In genomic region chr1:14160766-14161165, GRCh38 we compare ENCODE assay signal across 20 cellular contexts.
DNase-seq lines count a peak whose midpoint lies in the region; ATAC-seq, FAIRE-seq and TF ChIP-seq lines count a peak whose summit lies in the region.
"Had no signal": no experiment of that assay in that cellular context is flagged by ENCODE, and none has a peak within 500 bp of the region (broad histone marks: within the 10 kb centered on the region; RNA-seq: fewer than 3 reads in every experiment).

No MANE protein-coding gene starts in this region.

- no peak for TF ChIP-seq POLR2A in heart left ventricle (IDR thresholded peaks at IDR 0.05)

- H3K4me1 Mint-ChIP-seq in activated naive CD4-positive, alpha-beta T cell treated with anti-CD3 and anti-CD28 coated beads for 36 hours (ENCODE audit: low read depth) = no peaks in the 10 kb centered on the region
- H3K4me1 Mint-ChIP-seq: CD4-positive, alpha-beta memory T cell had no signal

- H2BK120ac ChIP-seq in trophoblast cell (ENCODE audit: insufficient read depth, low read length, poor library complexity) = no peak overlapping the region

- H3K79me1 ChIP-seq in trophoblast cell (ENCODE audit: low read length) = no peaks in the 10 kb centered on the region

- H3K4me3 ChIP-seq in choroid plexus epithelial cell (ENCODE audit: low read depth, low read length) = no peak overlapping the region
- H3K4me3 ChIP-seq in trophoblast cell (ENCODE audit: low read depth, low read length) = no peak overlapping the region
- no peak overlapping the region for H3K4me3 ChIP-seq in heart left ventricle
- H3K4me3 ChIP-seq: GM12878, GM23338 had no signal

- no CpG with 5 or more reads among the region's 2 CpGs for WGBS in trophoblast cell (ENCODE audit: extremely low coverage, insufficient coverage, insufficient read length)
- 26 to 31% (median 29%) methylated on average over 2 of the region's 2 CpGs for WGBS in heart left ventricle, 4 donors

- H3K4me3 Mint-ChIP-seq in activated naive CD4-positive, alpha-beta T cell treated with anti-CD3 and anti-CD28 coated beads for 36 hours = no peak overlapping the region
- H3K4me3 Mint-ChIP-seq: CD4-positive, alpha-beta memory T cell; GM23338; H9 had no signal

- H3K14ac ChIP-seq in trophoblast cell (ENCODE audit: low read length) = no peak overlapping the region

- H3K27me3 Mint-ChIP-seq in activated naive CD4-positive, alpha-beta T cell treated with anti-CD3 and anti-CD28 coated beads for 36 hours (ENCODE audit: low read depth) = peaks cover 3% of the 10 kb centered on the region

- FAIRE-seq in RCC 7860 (lab: Jason Lieb, UNC) = no peak
- FAIRE-seq: GM12878 had no signal

- no peak overlapping the region for H4K91ac ChIP-seq in trophoblast cell (ENCODE audit: low read depth, low read length)

- peaks cover 8% of the 10 kb centered on the region for H3K9me3 ChIP-seq in trophoblast cell (ENCODE audit: insufficient read depth, low read depth, low read length)
- peaks cover 0 to 37% (median 17%) of the 10 kb centered on the region in 12 donors for H3K9me3 ChIP-seq in heart left ventricle

- no peak overlapping the region for H2AK5ac ChIP-seq in trophoblast cell (ENCODE audit: low read length)

- peaks cover 29% of the 10 kb centered on the region for H3K9me3 Mint-ChIP-seq in activated naive CD4-positive, alpha-beta T cell treated with anti-CD3 and anti-CD28 coated beads for 36 hours

- no peak overlapping the region for H3K27ac Mint-ChIP-seq in activated naive CD4-positive, alpha-beta T cell treated with anti-CD3 and anti-CD28 coated beads for 36 hours
- H3K27ac Mint-ChIP-seq: CD4-positive, alpha-beta memory T cell; GM23338; H9 had no signal

- H3K36me3 ChIP-seq in trophoblast cell (ENCODE audit: control insufficient read depth in 1 of 2, insufficient read depth in 2 of 2, low read length in 2 of 2) (no peaks in the 10 kb centered on the region), heart left ventricle (no peaks in the 10 kb centered on the region)

- no peak overlapping the region for H4K12ac ChIP-seq in trophoblast cell (ENCODE audit: low read depth, low read length)

- CTCF ChIA-PET in activated naive CD4-positive, alpha-beta T cell treated with anti-CD3 and anti-CD28 coated beads for 36 hours (lab: Charles Lee) = no interaction called here

- H2BK12ac ChIP-seq in trophoblast cell (ENCODE audit: low read length) = no peak overlapping the region

- no peak overlapping the region for H3K23ac ChIP-seq in trophoblast cell (ENCODE audit: low read length)

- H3K27me3 ChIP-seq in trophoblast cell (ENCODE audit: insufficient read depth, low read length) = no peaks in the 10 kb centered on the region
- no peaks in the 10 kb centered on the region for H3K27me3 ChIP-seq in heart left ventricle

- H3K4me1 ChIP-seq in trophoblast cell (ENCODE audit: control insufficient read depth in 1 of 2, insufficient read depth in 2 of 2, low read length in 2 of 2) (no peaks in the 10 kb centered on the region), heart left ventricle (no peaks in the 10 kb centered on the region)

- no peak for ATAC-seq in heart left ventricle
- ATAC-seq: GM12878, GM23338, HCT116 had no signal

- no peak for TF ChIP-seq CTCF in choroid plexus epithelial cell (conservative IDR thresholded peaks at IDR 0.05; ENCODE audit: low read depth, low read length)
- no peak for TF ChIP-seq CTCF in heart left ventricle (IDR thresholded peaks at IDR 0.05)

- no peak overlapping the region for H3K4me2 ChIP-seq in trophoblast cell (ENCODE audit: low read length)
- H3K4me2 ChIP-seq: GM23338 had no signal

- no peak overlapping the region for H3K9ac ChIP-seq in trophoblast cell (ENCODE audit: low read length)

- no peak overlapping the region for H3K18ac ChIP-seq in trophoblast cell (ENCODE audit: low read length)

- no peak overlapping the region for H2BK5ac ChIP-seq in trophoblast cell (ENCODE audit: low read depth, low read length, poor library complexity)

- DNase-seq in DMS79 (lab: John Stamatoyannopoulos, UW) (peak; percentile 27), RCC 7860 (ENCODE audit: low spot score) (peak; percentile 29), choroid plexus epithelial cell (ENCODE audit: low read depth) (peak; percentile 2), trophoblast cell (peak; percentile 24 to 83), GM19238 (ENCODE audit: insufficient read length, low spot score) (no peak), heart left ventricle (no peak), cerebellar cortex (ENCODE audit: low spot score) (no peak)
- DNase-seq in activated naive CD4-positive, alpha-beta T cell treated with anti-CD3 and anti-CD28 coated beads for 36 hours = no peak
- DNase-seq: 8988T; C1 segment of cervical spinal cord; Calu3; CD4-positive, alpha-beta memory T cell; COR-L47; DMS53; EL; GDM1; H9 had no signal

- intact Hi-C loops in activated naive CD4-positive, alpha-beta T cell treated with anti-CD3 and anti-CD28 coated beads for 36 hours (cut with micrococcal nuclease) = no loop called here
- intact Hi-C loops in heart left ventricle (cut with DNase I) = no loop called here

- no peak overlapping the region for H4K8ac ChIP-seq in trophoblast cell (ENCODE audit: low read depth, low read length)

- no peak overlapping the region for H3K4ac ChIP-seq in trophoblast cell (ENCODE audit: low read depth, low read length)

- no peak overlapping the region for H2AFZ ChIP-seq in trophoblast cell (ENCODE audit: insufficient read depth, low read length, poor library complexity)
- H2AFZ ChIP-seq: GM23338 had no signal

- no peaks in the 10 kb centered on the region for H3K79me2 ChIP-seq in trophoblast cell (ENCODE audit: control insufficient read depth, insufficient read depth, low read length, poor library complexity)

- H3K27ac ChIP-seq in trophoblast cell (ENCODE audit: low read depth, low read length) (no peak overlapping the region), heart left ventricle (no peak overlapping the region)

- no peaks in the 10 kb centered on the region for H3K36me3 Mint-ChIP-seq in activated naive CD4-positive, alpha-beta T cell treated with anti-CD3 and anti-CD28 coated beads for 36 hours (ENCODE audit: low read depth)

Comparison
In these comparisons a context has a peak if more than half of its experiments do, and no peak if none do; other contexts are left out.
1. DNase-seq: peak in DMS79 (single experiment), RCC 7860 (single experiment), choroid plexus epithelial cell (single experiment) and trophoblast cell (2 of 2); none in activated naive CD4-positive, alpha-beta T cell treated with anti-CD3 and anti-CD28 coated beads for 36 hours (single experiment), GM19238 (single experiment), heart left ventricle (0 of 5) and cerebellar cortex (single experiment).